Comparison of ENCODE assay signal across 9 cellular contexts in the genomic region with DNA sequence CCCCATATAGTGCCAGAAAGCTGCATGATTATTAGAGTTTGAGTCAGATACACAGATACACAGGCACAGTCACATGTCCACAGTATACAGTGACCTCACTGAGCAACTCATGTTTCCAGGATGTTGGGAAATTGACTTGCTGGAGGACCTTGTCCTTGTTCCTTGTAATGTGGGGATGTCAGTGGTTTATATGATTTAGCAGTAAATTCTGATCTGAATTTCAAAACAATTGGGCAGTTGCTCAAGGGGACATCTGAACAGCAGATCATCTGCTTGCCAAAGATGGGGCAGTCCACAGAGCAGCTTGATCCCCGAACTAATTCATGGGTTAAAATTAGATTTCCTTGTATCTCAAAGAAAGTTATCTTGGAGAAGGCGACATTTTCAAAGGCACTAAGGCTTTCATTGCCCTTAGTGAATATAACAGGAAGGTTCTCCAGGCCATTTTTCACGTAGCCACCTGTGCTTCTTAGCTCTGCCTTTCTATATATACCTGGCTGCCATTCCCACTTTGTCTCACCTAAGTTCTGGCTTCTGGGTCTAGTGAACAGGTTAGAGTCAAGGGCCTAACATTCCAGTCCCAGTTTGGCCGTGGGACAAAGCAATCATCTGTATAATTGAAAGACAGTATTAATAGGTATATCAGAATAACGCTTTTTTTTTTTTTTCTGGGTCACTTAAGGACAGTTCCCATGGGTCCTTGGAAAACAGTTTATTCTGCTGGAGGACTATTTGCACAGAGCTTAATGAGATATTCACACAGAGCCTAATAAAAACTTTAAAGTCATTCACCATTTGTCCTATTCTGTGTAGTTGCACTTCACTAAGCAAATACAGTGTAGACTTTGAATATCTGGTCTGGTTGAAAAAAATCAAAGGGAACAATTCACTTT.
DNase-seq lines count a peak whose midpoint lies in the region; ATAC-seq and TF ChIP-seq lines count a peak whose summit lies in the region.
"Had no signal": no experiment of that assay in that cellular context is flagged by ENCODE, and none has a peak within 500 bp of the region (broad histone marks: within the 10 kb centered on the region; RNA-seq: fewer than 3 reads in every experiment).

No MANE protein-coding gene starts in this region.

- ATAC-seq in HG03280 (IDR thresholded peaks at IDR 0.05; ENCODE audit: unreplicated experiment): no peak
- ATAC-seq in activated T-cell treated with anti-CD3 and anti-CD28 coated beads, Interleukin-2, amount 50 U/mL, for 72 hours (replicated peaks in 1 of 2): no peak
- ATAC-seq in GM18858 (IDR thresholded peaks at IDR 0.05; ENCODE audit: unreplicated experiment): no peak

- H3K27me3 Mint-ChIP-seq in activated T-cell treated with anti-CD3 and anti-CD28 coated beads, Interleukin-2, amount 50 U/mL, for 72 hours (ENCODE audit: low read depth): no peaks in the 10 kb centered on the region
- H3K27me3 Mint-ChIP-seq: central memory CD8-positive, alpha-beta T cell had no signal

- DNase-seq in ELR (ENCODE audit: low read depth) (peak; percentile 92), NOMO-1 treated with dmso at 0.1 percent for 144 hours (lab: John Stamatoyannopoulos, UW; ENCODE audit: unreplicated experiment) (peak; percentile 10), fibroblast of pulmonary artery (ENCODE audit: low read depth) (peak; percentile 96), skeletal muscle cell (ENCODE audit: low read depth) (peak; percentile 90), retina (no peak)
- no peak for DNase-seq in activated T-cell treated with anti-CD3 and anti-CD28 coated beads, Interleukin-2, amount 50 U/mL, for 72 hours

- H3K9me3 Mint-ChIP-seq in activated T-cell treated with anti-CD3 and anti-CD28 coated beads, Interleukin-2, amount 50 U/mL, for 72 hours: no peaks in the 10 kb centered on the region
- H3K9me3 Mint-ChIP-seq: central memory CD8-positive, alpha-beta T cell had no signal

- no peaks in the 10 kb centered on the region for H3K36me3 Mint-ChIP-seq in activated T-cell treated with anti-CD3 and anti-CD28 coated beads, Interleukin-2, amount 50 U/mL, for 72 hours (ENCODE audit: insufficient read depth in 2 of 2)

- H3K4me3 ChIP-seq in fibroblast of pulmonary artery (replicated peaks; ENCODE audit: low read depth, low read length): no peak overlapping the region
- no peak overlapping the region for H3K4me3 ChIP-seq in skeletal muscle cell (ENCODE audit: low read depth, low read length)

- H3K27ac Mint-ChIP-seq in activated T-cell treated with anti-CD3 and anti-CD28 coated beads, Interleukin-2, amount 50 U/mL, for 72 hours: no peak overlapping the region

- TF ChIP-seq CTCF in fibroblast of pulmonary artery (IDR thresholded peaks at IDR 0.05; ENCODE audit: low read length, missing control alignments): no peak

- H3K4me3 Mint-ChIP-seq in activated T-cell treated with anti-CD3 and anti-CD28 coated beads, Interleukin-2, amount 50 U/mL, for 72 hours: no peak overlapping the region
- H3K4me3 Mint-ChIP-seq: central memory CD8-positive, alpha-beta T cell had no signal

- H3K4me1 Mint-ChIP-seq in activated T-cell treated with anti-CD3 and anti-CD28 coated beads, Interleukin-2, amount 50 U/mL, for 72 hours (ENCODE audit: low read depth): no peaks in the 10 kb centered on the region
- H3K4me1 Mint-ChIP-seq: central memory CD8-positive, alpha-beta T cell had no signal

Comparison
In these comparisons a context has a peak if more than half of its experiments do, and no peak if none do; other contexts are left out.
1. DNase-seq: peak in ELR (single experiment), NOMO-1 treated with dmso at 0.1 percent for 144 hours (single experiment), fibroblast of pulmonary artery (single experiment) and skeletal muscle cell (single experiment); none in activated T-cell treated with anti-CD3 and anti-CD28 coated beads, Interleukin-2, amount 50 U/mL, for 72 hours (0 of 2) and retina (single experiment).